Comparison of ENCODE assay signal across 1 cellular context in the genomic region with DNA sequence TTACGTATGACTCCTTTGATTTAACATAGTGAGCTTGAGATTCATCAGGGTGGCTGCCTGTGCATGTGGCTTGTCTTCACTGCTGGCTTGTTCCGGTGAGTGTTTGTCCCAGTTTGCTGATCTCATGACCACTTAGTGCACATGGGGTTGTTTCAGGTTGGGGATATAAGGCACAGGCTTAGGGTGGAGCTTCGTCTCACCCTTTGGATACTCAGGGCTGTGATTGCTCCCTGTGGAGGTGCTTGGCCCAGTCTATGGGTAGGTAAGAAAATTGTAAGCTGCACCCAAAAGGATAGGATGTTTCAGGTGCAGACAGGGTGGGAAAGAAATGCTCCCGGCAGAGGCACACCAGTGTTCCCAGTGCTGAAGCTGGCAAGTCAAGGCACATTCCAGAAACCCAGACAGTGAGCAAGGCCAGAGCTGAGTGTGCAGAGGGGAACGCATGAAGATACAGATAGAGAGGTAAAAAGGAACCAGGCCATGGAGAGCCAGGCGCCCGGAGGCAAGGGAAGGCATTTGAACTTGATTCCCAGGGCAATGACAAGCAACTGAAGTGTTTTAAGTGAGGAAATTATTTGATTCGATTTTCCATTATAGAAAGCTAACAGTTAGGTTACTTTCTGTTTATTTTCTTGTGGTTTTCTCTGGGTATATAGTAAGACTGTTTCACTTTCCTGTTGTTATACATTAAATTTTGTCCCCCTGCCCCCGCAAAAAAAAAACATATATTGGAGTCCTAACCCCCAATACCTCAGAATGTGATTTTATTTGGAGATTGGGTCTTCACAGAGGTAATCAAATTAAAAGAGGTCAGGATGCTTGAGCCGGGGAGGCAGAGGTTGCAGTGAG.
TF ChIP-seq lines count a peak whose summit lies in the region.

No MANE protein-coding gene starts in this region.

TF ChIP-seq in GM23338, 12 proteins besides CTCF, POLR2A, EP300 and RAD21:
- TF ChIP-seq, protein P1, sequence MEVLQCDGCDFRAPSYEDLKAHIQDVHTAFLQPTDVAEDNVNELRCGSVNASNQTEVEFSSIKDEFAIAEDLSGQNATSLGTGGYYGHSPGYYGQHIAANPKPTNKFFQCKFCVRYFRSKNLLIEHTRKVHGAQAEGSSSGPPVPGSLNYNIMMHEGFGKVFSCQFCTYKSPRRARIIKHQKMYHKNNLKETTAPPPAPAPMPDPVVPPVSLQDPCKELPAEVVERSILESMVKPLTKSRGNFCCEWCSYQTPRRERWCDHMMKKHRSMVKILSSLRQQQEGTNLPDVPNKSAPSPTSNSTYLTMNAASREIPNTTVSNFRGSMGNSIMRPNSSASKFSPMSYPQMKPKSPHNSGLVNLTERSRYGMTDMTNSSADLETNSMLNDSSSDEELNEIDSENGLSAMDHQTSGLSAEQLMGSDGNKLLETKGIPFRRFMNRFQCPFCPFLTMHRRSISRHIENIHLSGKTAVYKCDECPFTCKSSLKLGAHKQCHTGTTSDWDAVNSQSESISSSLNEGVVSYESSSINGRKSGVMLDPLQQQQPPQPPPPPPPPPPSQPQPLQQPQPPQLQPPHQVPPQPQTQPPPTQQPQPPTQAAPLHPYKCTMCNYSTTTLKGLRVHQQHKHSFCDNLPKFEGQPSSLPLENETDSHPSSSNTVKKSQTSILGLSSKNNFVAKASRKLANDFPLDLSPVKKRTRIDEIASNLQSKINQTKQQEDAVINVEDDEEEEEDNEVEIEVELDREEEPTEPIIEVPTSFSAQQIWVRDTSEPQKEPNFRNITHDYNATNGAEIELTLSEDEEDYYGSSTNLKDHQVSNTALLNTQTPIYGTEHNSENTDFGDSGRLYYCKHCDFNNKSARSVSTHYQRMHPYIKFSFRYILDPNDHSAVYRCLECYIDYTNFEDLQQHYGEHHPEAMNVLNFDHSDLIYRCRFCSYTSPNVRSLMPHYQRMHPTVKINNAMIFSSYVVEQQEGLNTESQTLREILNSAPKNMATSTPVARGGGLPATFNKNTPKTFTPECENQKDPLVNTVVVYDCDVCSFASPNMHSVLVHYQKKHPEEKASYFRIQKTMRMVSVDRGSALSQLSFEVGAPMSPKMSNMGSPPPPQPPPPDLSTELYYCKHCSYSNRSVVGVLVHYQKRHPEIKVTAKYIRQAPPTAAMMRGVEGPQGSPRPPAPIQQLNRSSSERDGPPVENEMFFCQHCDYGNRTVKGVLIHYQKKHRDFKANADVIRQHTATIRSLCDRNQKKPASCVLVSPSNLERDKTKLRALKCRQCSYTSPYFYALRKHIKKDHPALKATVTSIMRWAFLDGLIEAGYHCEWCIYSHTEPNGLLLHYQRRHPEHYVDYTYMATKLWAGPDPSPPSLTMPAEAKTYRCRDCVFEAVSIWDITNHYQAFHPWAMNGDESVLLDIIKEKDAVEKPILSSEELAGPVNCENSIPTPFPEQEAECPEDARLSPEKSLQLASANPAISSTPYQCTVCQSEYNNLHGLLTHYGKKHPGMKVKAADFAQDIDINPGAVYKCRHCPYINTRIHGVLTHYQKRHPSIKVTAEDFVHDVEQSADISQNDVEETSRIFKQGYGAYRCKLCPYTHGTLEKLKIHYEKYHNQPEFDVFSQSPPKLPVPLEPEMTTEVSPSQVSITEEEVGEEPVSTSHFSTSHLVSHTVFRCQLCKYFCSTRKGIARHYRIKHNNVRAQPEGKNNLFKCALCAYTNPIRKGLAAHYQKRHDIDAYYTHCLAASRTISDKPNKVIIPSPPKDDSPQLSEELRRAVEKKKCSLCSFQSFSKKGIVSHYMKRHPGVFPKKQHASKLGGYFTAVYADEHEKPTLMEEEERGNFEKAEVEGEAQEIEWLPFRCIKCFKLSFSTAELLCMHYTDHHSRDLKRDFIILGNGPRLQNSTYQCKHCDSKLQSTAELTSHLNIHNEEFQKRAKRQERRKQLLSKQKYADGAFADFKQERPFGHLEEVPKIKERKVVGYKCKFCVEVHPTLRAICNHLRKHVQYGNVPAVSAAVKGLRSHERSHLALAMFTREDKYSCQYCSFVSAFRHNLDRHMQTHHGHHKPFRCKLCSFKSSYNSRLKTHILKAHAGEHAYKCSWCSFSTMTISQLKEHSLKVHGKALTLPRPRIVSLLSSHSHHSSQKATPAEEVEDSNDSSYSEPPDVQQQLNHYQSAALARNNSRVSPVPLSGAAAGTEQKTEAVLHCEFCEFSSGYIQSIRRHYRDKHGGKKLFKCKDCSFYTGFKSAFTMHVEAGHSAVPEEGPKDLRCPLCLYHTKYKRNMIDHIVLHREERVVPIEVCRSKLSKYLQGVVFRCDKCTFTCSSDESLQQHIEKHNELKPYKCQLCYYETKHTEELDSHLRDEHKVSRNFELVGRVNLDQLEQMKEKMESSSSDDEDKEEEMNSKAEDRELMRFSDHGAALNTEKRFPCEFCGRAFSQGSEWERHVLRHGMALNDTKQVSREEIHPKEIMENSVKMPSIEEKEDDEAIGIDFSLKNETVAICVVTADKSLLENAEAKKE (CRISPR knock-in tag; IDR thresholded peaks at IDR 0.05), result no peak
